ENCODE assay signal across 1 cellular context in genomic region chr5:132044207-132044606, GRCh38.
TF ChIP-seq lines count a peak whose summit lies in the region.

No MANE protein-coding gene starts in this region.

TF ChIP-seq in HepG2, 621 proteins besides CTCF, POLR2A, EP300 and RAD21:
- TF ChIP-seq MAZ (IDR thresholded peaks at IDR 0.05; ENCODE audit: borderline replicate concordance, low read depth, low read length) (no peak), MAZ (CRISPR knock-in tag; IDR thresholded peaks at IDR 0.05; ENCODE audit: low read depth) (no peak), NFE2 (CRISPR knock-in tag; IDR thresholded peaks at IDR 0.05) (no peak), ZNF382 (CRISPR knock-in tag; IDR thresholded peaks at IDR 0.05; ENCODE audit: borderline replicate concordance) (no peak), ZNF773 (CRISPR knock-in tag; IDR thresholded peaks at IDR 0.05; ENCODE audit: borderline replicate concordance) (no peak), CENPX (CRISPR knock-in tag; IDR thresholded peaks at IDR 0.05) (no peak), ARID5B (CRISPR knock-in tag; IDR thresholded peaks at IDR 0.05) (no peak), TRIM22 (IDR thresholded peaks at IDR 0.05) (no peak), SRY (CRISPR knock-in tag; IDR thresholded peaks at IDR 0.05) (no peak), MAF1 (CRISPR knock-in tag; IDR thresholded peaks at IDR 0.05; ENCODE audit: borderline replicate concordance) (no peak), TARDBP (CRISPR knock-in tag; IDR thresholded peaks at IDR 0.05) (no peak), MLX (CRISPR knock-in tag; IDR thresholded peaks at IDR 0.05) (no peak), PAF1 (CRISPR knock-in tag; IDR thresholded peaks at IDR 0.05) (no peak), ZC3H13 (CRISPR knock-in tag; IDR thresholded peaks at IDR 0.05) (no peak), ZNF687 (CRISPR knock-in tag; IDR thresholded peaks at IDR 0.05) (no peak), NFIB (CRISPR knock-in tag; IDR thresholded peaks at IDR 0.05; ENCODE audit: borderline replicate concordance) (no peak)
